35 cellular contexts compared by ENCODE assay signal in the genomic region with DNA sequence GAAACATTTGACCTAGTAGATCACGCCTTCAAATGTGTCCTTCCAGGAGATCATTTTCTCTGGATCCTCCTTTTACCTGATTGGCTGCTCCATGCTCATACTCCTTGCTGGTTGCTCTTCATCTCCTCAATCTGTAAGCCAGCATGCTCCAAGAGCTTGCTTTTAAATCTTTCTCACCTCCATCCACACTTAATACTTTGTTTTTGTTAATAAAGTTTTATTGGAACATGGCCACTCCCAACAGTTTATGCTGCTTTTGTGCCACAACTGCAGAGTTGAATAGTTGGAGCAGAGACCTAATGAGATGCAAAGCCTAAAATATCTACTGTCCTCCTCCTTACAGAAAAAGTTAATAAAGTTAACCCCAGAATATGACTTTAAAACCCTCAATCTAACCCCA. TPM values are rescaled to one million over a fixed set of nuclear protein-coding genes. Genes with fewer than 3 reads are reported as not detected.
"Had no signal": no experiment of that assay in that cellular context is flagged by ENCODE, and none has a peak within 500 bp of the region (broad histone marks: within the 10 kb centered on the region; RNA-seq: fewer than 3 reads in every experiment).

No MANE protein-coding gene starts in this region.

- H3K4me3 ChIP-seq: adrenal gland, body of pancreas, breast epithelium had no signal

- ATAC-seq: activated CD8-positive, alpha-beta memory T cell treated with anti-CD3 and anti-CD28 coated beads, Interleukin-2, amount 10 ng/mL, durations not matched to agents 7 days and 5 days; activated CD8-positive, alpha-beta T cell treated with anti-CD3 and anti-CD28 coated beads, Interleukin-2, amount 10 ng/mL, durations not matched to agents 7 days and 5 days; activated naive CD4-positive, alpha-beta T cell treated with anti-CD3 and anti-CD28 coated beads, Interleukin-2, amount 50 U/mL, for 72 hours; body of pancreas had no signal

- H3K9me3 ChIP-seq: adrenal gland, body of pancreas, breast epithelium had no signal

- H3K4me1 ChIP-seq: adrenal gland, body of pancreas, breast epithelium had no signal

- FAIRE-seq: astrocyte, TTC549 had no signal

- H3K27ac ChIP-seq: adrenal gland, body of pancreas, brain microvascular endothelial cell, breast epithelium, VCaP had no signal

- H3K36me3 ChIP-seq: adrenal gland, brain microvascular endothelial cell, breast epithelium had no signal

- H3K27me3 ChIP-seq: adrenal gland, body of pancreas, brain microvascular endothelial cell, breast epithelium had no signal

- DNase-seq: activated B cell treated with CpG ODN at 0.5 μM for 24 hours; activated CD4-positive, alpha-beta memory T cell treated with anti-CD3 and anti-CD28 coated beads, Interleukin-2, amount 10 ng/mL, durations not matched to agents 7 days and 5 days; activated CD4-positive, alpha-beta T cell treated with anti-CD3 and anti-CD28 coated beads for 4 hours; activated CD4-positive, alpha-beta T cell treated with anti-CD3 and anti-CD28 coated beads, Interleukin-2, amount 10 ng/mL, durations not matched to agents 24 days and 14 days; activated CD4-positive, alpha-beta T cell treated with anti-CD3 and anti-CD28 coated beads, Interleukin-2, amount 50 U/mL, for 48 hours; activated CD4-positive, CD25-positive, alpha-beta regulatory T cell treated with anti-CD3 and anti-CD28 coated beads, Interleukin-2, amount 50 U/mL, for 72 hours; activated CD8-positive, alpha-beta memory T cell treated with anti-CD3 and anti-CD28 coated beads for 24 hours; activated CD8-positive, alpha-beta memory T cell treated with anti-CD3 and anti-CD28 coated beads, Interleukin-2, amount 10 ng/mL, durations not matched to agents 7 days and 5 days; activated CD8-positive, alpha-beta memory T cell treated with anti-CD3 and anti-CD28 coated beads, Interleukin-2, amount 50 U/mL, for 48 hours; activated CD8-positive, alpha-beta T cell treated with anti-CD3 and anti-CD28 coated beads, Interleukin-2, amount 10 ng/mL, durations not matched to agents 7 days and 5 days; activated effector memory CD4-positive, alpha-beta T cell treated with Interleukin-2 at 50 U/mL for 16 hours; activated gamma-delta T cell; activated naive CD4-positive, alpha-beta T cell; activated naive CD4-positive, alpha-beta T cell treated with anti-CD3 and anti-CD28 coated beads for 36 hours; activated naive CD4-positive, alpha-beta T cell treated with anti-CD3 and anti-CD28 coated beads, Interleukin-2, amount 50 U/mL, for 16 hours; activated naive CD8-positive, alpha-beta T cell treated with anti-CD3 and anti-CD28 coated beads for 36 hours; activated T-cell treated with anti-CD3 and anti-CD28 coated beads, Interleukin-2, amount 50 U/mL, for 24 hours; activated T-cell treated with anti-CD3 and anti-CD28 coated beads, Interleukin-2, amount 50 U/mL, for 48 hours; adrenal gland; amniotic stem cell; aorta; body of pancreas; brain microvascular endothelial cell; central memory CD4-positive, alpha-beta T cell; cerebellar nuclear complex; T-helper 1 cell; T-helper 2 cell; T-helper 9 cell had no signal

RNA-seq across cellular contexts. Expression of gene KLHL14, which starts 60.0 kb away (rescaled TPM):
- total RNA-seq: activated CD4-positive, alpha-beta memory T cell treated with anti-CD3 and anti-CD28 coated beads, Interleukin-2, amount 10 ng/mL, durations not matched to agents 7 days and 5 days; activated CD4-positive, alpha-beta T cell treated with anti-CD3 and anti-CD28 coated beads, Interleukin-2, amount 10 ng/mL, durations not matched to agents 24 days and 14 days; activated CD8-positive, alpha-beta memory T cell treated with anti-CD3 and anti-CD28 coated beads, Interleukin-2, amount 10 ng/mL, durations not matched to agents 7 days and 5 days; activated CD8-positive, alpha-beta T cell treated with anti-CD3 and anti-CD28 coated beads, Interleukin-2, amount 10 ng/mL, durations not matched to agents 7 days and 5 days; activated naive CD4-positive, alpha-beta T cell treated with anti-CD3 and anti-CD28 coated beads for 36 hours; activated naive CD4-positive, alpha-beta T cell treated with anti-CD3 and anti-CD28 coated beads, Interleukin-2, amount 50 U/mL, for 72 hours; activated T-helper 2 cell treated with anti-CD3 and anti-CD28 coated beads, Interferon-gamma antibody, Interleukin-2, Interleukin-4, amounts not matched to agents 10 μg/mL and 5 μg/mL and 100 μg/mL, durations not matched to agents 14 hours and 24 hours and 36 hours; body of pancreas; chondrocyte had no signal
- polyA plus RNA-seq: aorta had no signal
